Comparison of ENCODE assay signal across 15 cellular contexts in genomic region chr6:144468709-144469108, GRCh38.
DNase-seq lines count a peak whose midpoint lies in the region; ATAC-seq lines count a peak whose summit lies in the region.
"Had no signal": no experiment of that assay in that cellular context is flagged by ENCODE, and none has a peak within 500 bp of the region (broad histone marks: within the 10 kb centered on the region; RNA-seq: fewer than 3 reads in every experiment).

No MANE protein-coding gene starts in this region.

- peaks cover 24% of the 10 kb centered on the region for H3K4me1 Mint-ChIP-seq in activated CD8-positive, alpha-beta memory T cell treated with anti-CD3 and anti-CD28 coated beads, Interleukin-2, amount 10 ng/mL, durations not matched to agents 7 days and 5 days
- H3K4me1 Mint-ChIP-seq in activated CD4-positive, alpha-beta T cell treated with anti-CD3 and anti-CD28 coated beads, Interleukin-2, amount 10 ng/mL, durations not matched to agents 7 days and 5 days: peaks cover 23% of the 10 kb centered on the region
- H3K4me1 Mint-ChIP-seq: neural crest cell had no signal

- CTCF ChIA-PET in activated CD8-positive, alpha-beta memory T cell treated with anti-CD3 and anti-CD28 coated beads, Interleukin-2, amount 10 ng/mL, durations not matched to agents 7 days and 5 days (lab: Charles Lee): interaction anchor here (1.1 to 1.2 kb wide), 2 partner anchors 12 to 13 kb away, joined by 3 read pairs; no protein-coding TSS in a partner anchor
- CTCF ChIA-PET in activated CD4-positive, alpha-beta T cell treated with anti-CD3 and anti-CD28 coated beads, Interleukin-2, amount 10 ng/mL, durations not matched to agents 7 days and 5 days (lab: Charles Lee): interaction anchor here (1.0 to 1.2 kb wide), 3 partner anchors 11 to 364 kb away, joined by 3 read pairs; no protein-coding TSS in a partner anchor

- POLR2A ChIA-PET in activated CD4-positive, alpha-beta T cell treated with anti-CD3 and anti-CD28 coated beads, Interleukin-2, amount 10 ng/mL, durations not matched to agents 7 days and 5 days (lab: Charles Lee): no interaction called here

- H3K36me3 Mint-ChIP-seq in activated CD8-positive, alpha-beta memory T cell treated with anti-CD3 and anti-CD28 coated beads, Interleukin-2, amount 10 ng/mL, durations not matched to agents 7 days and 5 days: peaks cover 54% of the 10 kb centered on the region
- peaks cover 65% of the 10 kb centered on the region for H3K36me3 Mint-ChIP-seq in activated CD4-positive, alpha-beta T cell treated with anti-CD3 and anti-CD28 coated beads, Interleukin-2, amount 10 ng/mL, durations not matched to agents 7 days and 5 days (ENCODE audit: low read depth)

- H3K9me3 Mint-ChIP-seq in activated CD8-positive, alpha-beta memory T cell treated with anti-CD3 and anti-CD28 coated beads, Interleukin-2, amount 10 ng/mL, durations not matched to agents 7 days and 5 days (ENCODE audit: low read depth): no peaks in the 10 kb centered on the region
- no peaks in the 10 kb centered on the region for H3K9me3 Mint-ChIP-seq in activated CD4-positive, alpha-beta T cell treated with anti-CD3 and anti-CD28 coated beads, Interleukin-2, amount 10 ng/mL, durations not matched to agents 7 days and 5 days
- H3K9me3 Mint-ChIP-seq: neural crest cell had no signal

- peak overlapping the region; percentile 41 for H3K4me3 Mint-ChIP-seq in activated CD8-positive, alpha-beta memory T cell treated with anti-CD3 and anti-CD28 coated beads, Interleukin-2, amount 10 ng/mL, durations not matched to agents 7 days and 5 days
- no peak overlapping the region for H3K4me3 Mint-ChIP-seq in activated CD4-positive, alpha-beta T cell treated with anti-CD3 and anti-CD28 coated beads, Interleukin-2, amount 10 ng/mL, durations not matched to agents 7 days and 5 days
- H3K4me3 Mint-ChIP-seq: neural crest cell had no signal

- no peak for DNase-seq in activated CD8-positive, alpha-beta memory T cell treated with anti-CD3 and anti-CD28 coated beads, Interleukin-2, amount 10 ng/mL, durations not matched to agents 7 days and 5 days
- DNase-seq in activated CD8-positive, alpha-beta memory T cell treated with anti-CD3 and anti-CD28 coated beads, Interleukin-2, amount 50 U/mL, for 48 hours: no peak
- DNase-seq in activated CD4-positive, alpha-beta T cell treated with anti-CD3 and anti-CD28 coated beads, Interleukin-2, amount 10 ng/mL, durations not matched to agents 7 days and 5 days: no peak
- peak; percentile 21 for DNase-seq in central memory CD4-positive, alpha-beta T cell
- peak; percentile 39 for DNase-seq in stimulated activated naive CD8-positive, alpha-beta T cell treated with anti-CD3 and anti-CD28 coated beads, Interleukin-15, Interleukin-2, amounts not matched to agents 100 U/mL and 50 U/mL, for 24 hours
- DNase-seq in anterior cingulate cortex (lab: John Stamatoyannopoulos, UW): no peak
- DNase-seq in SK-N-DZ (ENCODE audit: low spot score): no peak
- DNase-seq: aorta, hippocampal formation, NCI-H1105 treated with DMSO at 0.1 percent for 48 hours, NCI-H345, OCI-M1, right cardiac atrium had no signal

- H3K27me3 Mint-ChIP-seq in activated CD8-positive, alpha-beta memory T cell treated with anti-CD3 and anti-CD28 coated beads, Interleukin-2, amount 10 ng/mL, durations not matched to agents 7 days and 5 days: no peaks in the 10 kb centered on the region
- H3K27me3 Mint-ChIP-seq in activated CD4-positive, alpha-beta T cell treated with anti-CD3 and anti-CD28 coated beads, Interleukin-2, amount 10 ng/mL, durations not matched to agents 7 days and 5 days: no peaks in the 10 kb centered on the region

- no peak for ATAC-seq in activated CD8-positive, alpha-beta memory T cell treated with anti-CD3 and anti-CD28 coated beads, Interleukin-2, amount 10 ng/mL, durations not matched to agents 7 days and 5 days
- no peak for ATAC-seq in stimulated activated naive CD8-positive, alpha-beta T cell treated with anti-CD3 and anti-CD28 coated beads, Interleukin-15, Interleukin-2, amounts not matched to agents 100 U/mL and 50 U/mL, for 24 hours
- no peak for ATAC-seq in HG02973 (IDR thresholded peaks at IDR 0.05; ENCODE audit: unreplicated experiment)
- ATAC-seq: right cardiac atrium had no signal

- H3K27ac Mint-ChIP-seq in activated CD8-positive, alpha-beta memory T cell treated with anti-CD3 and anti-CD28 coated beads, Interleukin-2, amount 10 ng/mL, durations not matched to agents 7 days and 5 days: peak overlapping the region; percentile 75
- H3K27ac Mint-ChIP-seq in activated CD4-positive, alpha-beta T cell treated with anti-CD3 and anti-CD28 coated beads, Interleukin-2, amount 10 ng/mL, durations not matched to agents 7 days and 5 days: peak overlapping the region; percentile 63

Comparison
In these comparisons a context has a peak if more than half of its experiments do, and no peak if none do; other contexts are left out.
1. DNase-seq: peak in central memory CD4-positive, alpha-beta T cell (single experiment) and stimulated activated naive CD8-positive, alpha-beta T cell treated with anti-CD3 and anti-CD28 coated beads, Interleukin-15, Interleukin-2, amounts not matched to agents 100 U/mL and 50 U/mL, for 24 hours (single experiment); none in activated CD8-positive, alpha-beta memory T cell treated with anti-CD3 and anti-CD28 coated beads, Interleukin-2, amount 10 ng/mL, durations not matched to agents 7 days and 5 days (single experiment), activated CD8-positive, alpha-beta memory T cell treated with anti-CD3 and anti-CD28 coated beads, Interleukin-2, amount 50 U/mL, for 48 hours (single experiment), activated CD4-positive, alpha-beta T cell treated with anti-CD3 and anti-CD28 coated beads, Interleukin-2, amount 10 ng/mL, durations not matched to agents 7 days and 5 days (single experiment), anterior cingulate cortex (0 of 58) and SK-N-DZ (single experiment).